In genomic region chr12:96483116-96483515, GRCh38 we compare ENCODE assay signal across 16 cellular contexts. TPM values are rescaled to one million over a fixed set of nuclear protein-coding genes. Genes with fewer than 3 reads are reported as not detected.
DNase-seq lines count a peak whose midpoint lies in the region; ATAC-seq and TF ChIP-seq lines count a peak whose summit lies in the region.
"Had no signal": no experiment of that assay in that cellular context is flagged by ENCODE, and none has a peak within 500 bp of the region (broad histone marks: within the 10 kb centered on the region; RNA-seq: fewer than 3 reads in every experiment).

No MANE protein-coding gene starts in this region.

- H3K79me2 ChIP-seq in PC-9 (ENCODE audit: low read depth) = no peaks in the 10 kb centered on the region

- H3K9me2 ChIP-seq in PC-9 (ENCODE audit: insufficient read depth) = no peaks in the 10 kb centered on the region

- intact Hi-C loops in activated CD4-positive, alpha-beta T cell treated with anti-CD3 and anti-CD28 coated beads, Interleukin-2, amount 10 ng/mL, durations not matched to agents 24 days and 14 days (cut with micrococcal nuclease) = no loop called here
- intact Hi-C loops in PC-9 (cut with micrococcal nuclease; ENCODE audit: unreplicated experiment) = no loop called here

- no peak overlapping the region for H3K4me3 ChIP-seq in PC-9

- POLR2A ChIA-PET in PC-9 (lab: Charles Lee; ENCODE audit: unreplicated experiment) = no interaction called here

- H3K9me3 Mint-ChIP-seq in activated CD4-positive, alpha-beta T cell treated with anti-CD3 and anti-CD28 coated beads, Interleukin-2, amount 10 ng/mL, durations not matched to agents 24 days and 14 days = no peaks in the 10 kb centered on the region
- H3K9me3 Mint-ChIP-seq: CD4-positive, alpha-beta T cell; H9 had no signal

- TF ChIP-seq CTCF in PC-9 (conservative IDR thresholded peaks at IDR 0.05) = no peak

- H3K4me1 Mint-ChIP-seq in activated CD4-positive, alpha-beta T cell treated with anti-CD3 and anti-CD28 coated beads, Interleukin-2, amount 10 ng/mL, durations not matched to agents 24 days and 14 days = peaks cover 29% of the 10 kb centered on the region

- H3K4me1 ChIP-seq in PC-9 (replicated peaks; ENCODE audit: insufficient read depth) = peaks cover 31% of the 10 kb centered on the region

- H3K27me3 ChIP-seq in PC-9 (ENCODE audit: insufficient read depth, low read depth) = no peaks in the 10 kb centered on the region

- ATAC-seq in GM21423 (IDR thresholded peaks at IDR 0.05; ENCODE audit: unreplicated experiment) (no peak), HG03045 (IDR thresholded peaks at IDR 0.05; ENCODE audit: unreplicated experiment) (no peak)

- no peak for DNase-seq in activated CD4-positive, alpha-beta T cell treated with anti-CD3 and anti-CD28 coated beads, Interleukin-2, amount 10 ng/mL, durations not matched to agents 24 days and 14 days
- DNase-seq in activated CD4-positive, alpha-beta T cell treated with anti-CD3 and anti-CD28 coated beads, Interleukin-2, amount 50 U/mL, for 1 hour = no peak
- DNase-seq in caudate nucleus (lab: John Stamatoyannopoulos, UW) (peak in 9 of 61 donors; percentile 1 to 72 (median 11)), left kidney (ENCODE audit: low read depth, low spot score) (peak; percentile 36), PC-9 (no peak)
- DNase-seq: 8988T; ACHN; C1 segment of cervical spinal cord; CD4-positive, alpha-beta T cell; DMS153; DMS79 treated with DMSO at 0.1 percent for 48 hours; EL; GOT3; H9 had no signal

- no TSS peak for BruUV-seq in PC-9 (replicated peaks; lab: Mats Ljungman, UMichigan)

- H2AFZ ChIP-seq in PC-9 = no peak overlapping the region

- peak overlapping the region; percentile 13 for H3K27ac Mint-ChIP-seq in activated CD4-positive, alpha-beta T cell treated with anti-CD3 and anti-CD28 coated beads, Interleukin-2, amount 10 ng/mL, durations not matched to agents 24 days and 14 days
- H3K27ac Mint-ChIP-seq: CD4-positive, alpha-beta T cell; H9 had no signal

- H3K9me3 ChIP-seq in PC-9 (ENCODE audit: insufficient read depth, low read depth) = no peaks in the 10 kb centered on the region

- H3K36me3 ChIP-seq in PC-9 (ENCODE audit: low read depth) = no peaks in the 10 kb centered on the region

- no peak overlapping the region for H3K4me3 Mint-ChIP-seq in activated CD4-positive, alpha-beta T cell treated with anti-CD3 and anti-CD28 coated beads, Interleukin-2, amount 10 ng/mL, durations not matched to agents 24 days and 14 days
- H3K4me3 Mint-ChIP-seq: CD4-positive, alpha-beta T cell; H9 had no signal

- peaks cover 11% of the 10 kb centered on the region for H3K27me3 Mint-ChIP-seq in activated CD4-positive, alpha-beta T cell treated with anti-CD3 and anti-CD28 coated beads, Interleukin-2, amount 10 ng/mL, durations not matched to agents 24 days and 14 days
- H3K27me3 Mint-ChIP-seq: CD4-positive, alpha-beta T cell had no signal

- no peaks in the 10 kb centered on the region for H4K20me1 ChIP-seq in PC-9 (ENCODE audit: insufficient read depth)

- no peaks in the 10 kb centered on the region for H3K36me3 Mint-ChIP-seq in activated CD4-positive, alpha-beta T cell treated with anti-CD3 and anti-CD28 coated beads, Interleukin-2, amount 10 ng/mL, durations not matched to agents 24 days and 14 days (ENCODE audit: low read depth)

- peaks cover 30% of the 10 kb centered on the region for H3F3A ChIP-seq in PC-9 (ENCODE audit: insufficient read depth, low read depth)

- CTCF ChIA-PET in PC-9 (lab: Charles Lee) = no interaction called here

- no peak overlapping the region for H3K4me2 ChIP-seq in PC-9

- peak overlapping the region; percentile 4 for H3K27ac ChIP-seq in caudate nucleus (ENCODE audit: low read depth, low read length)
- no peak overlapping the region for H3K27ac ChIP-seq in PC-9

RNA-seq across cellular contexts. Expression of gene CFAP54, which starts 6.3 kb away (rescaled TPM):
- total RNA-seq in activated CD4-positive, alpha-beta T cell treated with anti-CD3 and anti-CD28 coated beads, Interleukin-2, amount 10 ng/mL, durations not matched to agents 24 days and 14 days = 0.09 TPM in 2 replicates
- total RNA-seq in PC-9 (2021) = 7.1 and 16.4 TPM in 2 replicates
